ENCODE assay signal across 13 cellular contexts in the genomic region with DNA sequence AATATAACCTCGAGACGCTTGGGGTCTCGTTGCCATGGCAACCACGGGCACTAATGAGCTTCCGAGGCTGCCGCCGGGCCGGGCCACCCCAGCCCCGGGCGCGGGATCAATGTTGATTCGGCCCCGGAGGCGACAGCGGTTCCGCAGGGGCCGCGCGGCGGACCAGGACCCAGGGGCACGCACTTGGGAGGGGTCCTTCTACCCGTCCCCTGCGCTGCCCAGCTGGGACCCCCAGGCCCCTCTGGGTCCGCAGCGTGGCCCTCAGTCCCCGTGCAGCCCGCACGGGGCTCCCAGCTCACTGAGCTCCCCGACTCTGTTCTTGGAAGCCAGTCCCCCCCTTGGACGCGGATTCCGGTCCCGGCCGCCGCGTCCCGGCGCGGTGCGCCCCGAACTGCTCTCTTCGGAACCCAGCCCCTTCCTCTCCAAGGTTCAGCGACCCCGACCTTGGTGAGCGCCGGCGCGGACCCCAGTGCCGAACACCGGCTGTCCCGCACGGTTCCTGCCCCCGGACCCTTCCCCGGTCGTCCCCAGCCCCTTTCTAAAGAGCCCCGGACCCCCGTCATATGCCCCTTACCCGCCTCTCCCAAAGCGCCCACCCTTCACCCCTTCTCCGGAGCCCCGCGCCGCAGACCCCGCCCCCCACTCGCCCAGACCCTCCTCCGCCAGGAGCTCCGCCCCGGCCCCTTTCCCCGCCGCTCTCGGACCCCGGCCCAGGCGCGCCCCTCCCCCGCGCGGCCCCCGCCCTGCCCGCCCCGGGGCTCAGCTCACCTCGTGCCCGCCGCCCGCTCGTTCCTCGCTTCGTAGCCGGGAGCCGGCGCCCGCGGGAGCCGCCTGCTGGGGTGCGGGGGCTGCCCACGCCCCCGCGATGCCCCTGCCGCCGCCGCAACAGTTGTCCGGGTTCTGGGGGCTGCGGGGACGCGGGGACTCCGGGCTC. TPM values are rescaled to one million over a fixed set of nuclear protein-coding genes. Genes with fewer than 3 reads are reported as not detected.
DNase-seq lines count a peak whose midpoint lies in the region; ATAC-seq and TF ChIP-seq lines count a peak whose summit lies in the region.
"Had no signal": no experiment of that assay in that cellular context is flagged by ENCODE, and none has a peak within 500 bp of the region (broad histone marks: within the 10 kb centered on the region; RNA-seq: fewer than 3 reads in every experiment).

No MANE protein-coding gene starts in this region.

- no peak for TF ChIP-seq POLR2A in heart left ventricle (IDR thresholded peaks at IDR 0.05)

- peaks cover 0 to 20% (median 12%) of the 10 kb centered on the region in 12 donors for H3K4me1 ChIP-seq in heart left ventricle
- peaks cover 20% of the 10 kb centered on the region for H3K4me1 ChIP-seq in muscle layer of colon (ENCODE audit: insufficient read depth, low read length)
- no peaks in the 10 kb centered on the region for H3K4me1 ChIP-seq in urinary bladder (ENCODE audit: insufficient read depth)

- WGBS in heart left ventricle, 4 donors: 2 to 5% (median 4%) methylated on average over 37 to 105 of the region's 105 CpGs
- WGBS in urinary bladder: 4% methylated on average over 105 of the region's 105 CpGs

- H3K27ac ChIP-seq in heart left ventricle (peak overlapping the region in 1 of 12 donors; percentile 9), coronary artery (no peak overlapping the region), muscle layer of colon (ENCODE audit: low read depth, low read length) (peak overlapping the region; percentile 53), urinary bladder (ENCODE audit: low read depth) (no peak overlapping the region)
- H3K27ac ChIP-seq: C4-2B had no signal

- H3K27me3 ChIP-seq in heart left ventricle: peaks cover 0 to 44% (median 15%) of the 10 kb centered on the region in 9 donors
- H3K27me3 ChIP-seq in muscle layer of colon (ENCODE audit: control insufficient read depth in 1 of 2, insufficient read depth in 2 of 2, low read length in 2 of 2): peaks cover 0 to 20% of the 10 kb centered on the region in 2 donors

- no peaks in the 10 kb centered on the region for H3K9me3 ChIP-seq in heart left ventricle
- no peaks in the 10 kb centered on the region for H3K9me3 ChIP-seq in muscle layer of colon (ENCODE audit: low read length)

- ATAC-seq in heart left ventricle: no peak
- no peak for ATAC-seq in left ventricle myocardium superior
- ATAC-seq in activated CD4-positive, CD25-positive, alpha-beta regulatory T cell treated with anti-CD3 and anti-CD28 coated beads, Interleukin-2, amount 50 U/mL, for 24 hours: no peak
- ATAC-seq in left lobe of liver: no peak
- ATAC-seq: stimulated activated memory B cell treated with anti-CD40 and anti-IgM and Interleukin-4, amounts not matched to agents 10 μg/mL and 1 μg/mL and 100 μg/mL, for 72 hours had no signal

- intact Hi-C loops in heart left ventricle (cut with DNase I) (loop anchor here in 3 of 10 donors (5.0 to 10.0 kb wide), 3 partner anchors 246 to 339 kb away; no protein-coding TSS in a partner anchor), left ventricle myocardium superior (cut with micrococcal nuclease) (no loop called here)

- no peak overlapping the region for H3K9ac ChIP-seq in muscle layer of colon (ENCODE audit: low read length)

- TF ChIP-seq CTCF in heart left ventricle (IDR thresholded peaks at IDR 0.05) (no peak), coronary artery (IDR thresholded peaks at IDR 0.05) (no peak)

- DNase-seq in heart left ventricle (no peak), left ventricle myocardium superior (no peak), coronary artery (ENCODE audit: low spot score) (no peak), A172 (ENCODE audit: low spot score) (no peak), left lobe of liver (ENCODE audit: low spot score) (no peak)
- DNase-seq: kidney glomerular epithelial cell; MM.1S; stimulated activated CD4-positive, alpha-beta T cell treated with anti-CD3 and anti-CD28 coated beads, Interleukin-12 subunit alpha, Interleukin-12 subunit beta, amount 100 ng/mL, for 4 hours had no signal

- H3K4me3 ChIP-seq in heart left ventricle (peak overlapping the region in 11 of 12 donors; percentile 13 to 60 (median 44)), coronary artery (peak overlapping the region; percentile 68), muscle layer of colon (ENCODE audit: low read depth in 1 of 2, low read length in 2 of 2) (peak overlapping the region; percentile 52), urinary bladder (ENCODE audit: low read depth, low read length) (peak overlapping the region; percentile 60)

- H3K36me3 ChIP-seq in heart left ventricle (no peaks in the 10 kb centered on the region), muscle layer of colon (ENCODE audit: insufficient read depth, low read length) (no peaks in the 10 kb centered on the region), urinary bladder (ENCODE audit: insufficient read depth) (no peaks in the 10 kb centered on the region)

RNA-seq across cellular contexts. Expression of a gene that starts 18.2 kb away (rescaled TPM):
- total RNA-seq in heart left ventricle: 1 to 10 TPM in 4 of 9 donors, under 1 TPM in 5; 0.32 to 1.5 (median 0.85) TPM
- under 1 TPM; 0.65 to 0.93 TPM for polyA plus RNA-seq in heart left ventricle
- total RNA-seq in left ventricle myocardium superior: 0.55 TPM
- 5.1 TPM for total RNA-seq in urinary bladder
- polyA plus RNA-seq in urinary bladder: 21.1 TPM
- 2.6 and 3.1 TPM in 2 replicates for total RNA-seq in A172 (2014; rRNA removed; shearing (Covaris generic))
- 0.10 TPM for total RNA-seq in left lobe of liver
